Comparison of ENCODE assay signal across 8 cellular contexts in genomic region chr1:155245163-155245524, GRCh38. TPM values are rescaled to one million over a fixed set of nuclear protein-coding genes. Genes with fewer than 3 reads are reported as not detected.
A peak's percentile ranks its signal among the peaks of the same experiment; 100 is the strongest.
DNase-seq lines count a peak whose midpoint lies in the region; ATAC-seq and TF ChIP-seq lines count a peak whose summit lies in the region.

No MANE protein-coding gene starts in this region.

- H3K36me3 Mint-ChIP-seq in Caco-2 (ENCODE audit: insufficient read depth, unreplicated experiment) (peaks cover 17% of the 10 kb centered on the region), endothelial cell (ENCODE audit: low read depth, unreplicated experiment) (peaks cover 15% of the 10 kb centered on the region), osteocyte (ENCODE audit: unreplicated experiment) (peaks cover 7% of the 10 kb centered on the region)

- H3K4me1 ChIP-seq in Caco-2: peaks cover 6% of the 10 kb centered on the region; the same call in 1 of the 2 replicates
- H3K4me1 ChIP-seq in NT2/D1 (ENCODE audit: insufficient read depth, insufficient read length): peaks cover 8% of the 10 kb centered on the region

- H3K27me3 Mint-ChIP-seq in Caco-2 (ENCODE audit: insufficient read depth, unreplicated experiment) (peaks cover 3% of the 10 kb centered on the region), endothelial cell (ENCODE audit: unreplicated experiment) (peaks cover 19% of the 10 kb centered on the region), osteocyte (ENCODE audit: unreplicated experiment) (no peaks in the 10 kb centered on the region)

- peak overlapping the region; percentile 71 for H3K27ac Mint-ChIP-seq in Caco-2 (ENCODE audit: unreplicated experiment)
- H3K27ac Mint-ChIP-seq in endothelial cell (ENCODE audit: unreplicated experiment): peak overlapping the region; percentile 86
- peak overlapping the region; percentile 80 for H3K27ac Mint-ChIP-seq in osteocyte (ENCODE audit: unreplicated experiment)

- POLR2A ChIA-PET in Caco-2 (lab: Charles Lee): interaction anchor here (0.6 to 1.5 kb wide), 3 partner anchors 17 to 28 kb away, joined by 3 to 10 read pairs (median 4); partner anchors contain the start of genes CLK2 and SCAMP3

- H3K9me3 Mint-ChIP-seq in Caco-2 (ENCODE audit: unreplicated experiment) (no peaks in the 10 kb centered on the region), endothelial cell (ENCODE audit: unreplicated experiment) (no peaks in the 10 kb centered on the region), osteocyte (ENCODE audit: unreplicated experiment) (no peaks in the 10 kb centered on the region)

- CTCF ChIA-PET in Caco-2 (lab: Charles Lee): interaction anchor here (1.9 to 2.3 kb wide), 4 partner anchors 28 to 72 kb away, joined by 6 to 10 read pairs (median 8); partner anchors contain the start of genes CLK2 and KRTCAP2

- H3K4me1 Mint-ChIP-seq in Caco-2 (ENCODE audit: low read depth, unreplicated experiment) (peaks cover 24% of the 10 kb centered on the region), endothelial cell (ENCODE audit: unreplicated experiment) (peaks cover 27% of the 10 kb centered on the region), osteocyte (ENCODE audit: unreplicated experiment) (peaks cover 35% of the 10 kb centered on the region)

- intact Hi-C loops in Caco-2 (cut with micrococcal nuclease; ENCODE audit: unreplicated experiment): loop anchor here (1.0 kb wide), 1 partner anchor 28 kb away; the partner anchor contains the start of gene CLK2

- peak overlapping the region; percentile 70 for H3K4me3 ChIP-seq in Caco-2 (ENCODE audit: low read depth, low read length)
- H3K4me3 ChIP-seq in NT2/D1 (ENCODE audit: insufficient read length, low read depth): peak overlapping the region; percentile 22

- BruUV-seq in Caco-2 (replicated peaks; lab: Mats Ljungman, UMichigan): TSS peak; percentile 87

- H3K27me3 ChIP-seq in Caco-2 (replicated peaks; ENCODE audit: control insufficient read depth, insufficient read depth, low read length): no peaks in the 10 kb centered on the region
- H3K27me3 ChIP-seq in NT2/D1 (ENCODE audit: insufficient read depth, insufficient read length): no peaks in the 10 kb centered on the region

- H3K9me3 ChIP-seq in Caco-2: no peaks in the 10 kb centered on the region
- H3K9me3 ChIP-seq in NT2/D1 (ENCODE audit: insufficient read depth, low read length): no peaks in the 10 kb centered on the region

- TF ChIP-seq CTCF in Caco-2 (IDR thresholded peaks at IDR 0.05; ENCODE audit: insufficient read depth in 1 of 2, low read depth in 1 of 2, low read length in 1 of 2, severe bottlenecking in 1 of 2, unreplicated experiment in 1 of 2): no peak
- TF ChIP-seq CTCF in endothelial cell (IDR thresholded peaks at IDR 0.05; ENCODE audit: unreplicated experiment): no peak
- no peak for TF ChIP-seq CTCF in osteocyte (IDR thresholded peaks at IDR 0.05)

- peak overlapping the region; percentile 77 for H3K9ac ChIP-seq in NT2/D1 (ENCODE audit: insufficient read length, low read depth)

- H3K36me3 ChIP-seq in Caco-2 (ENCODE audit: control insufficient read depth, insufficient read depth, low read length) (no peaks in the 10 kb centered on the region), NT2/D1 (ENCODE audit: insufficient read depth, insufficient read length, low read length) (peaks cover 38% of the 10 kb centered on the region)

- no peak for ATAC-seq in GM18517 (IDR thresholded peaks at IDR 0.05; ENCODE audit: unreplicated experiment)
- no peak for ATAC-seq in HG02798 (IDR thresholded peaks at IDR 0.05; ENCODE audit: poor library complexity, unreplicated experiment)

- H3K4me3 Mint-ChIP-seq in Caco-2 (ENCODE audit: unreplicated experiment) (peak overlapping the region; percentile 70), endothelial cell (ENCODE audit: unreplicated experiment) (peak overlapping the region; percentile 92), osteocyte (ENCODE audit: unreplicated experiment) (peak overlapping the region; percentile 72)

- no peak for DNase-seq in Caco-2
- no peak for DNase-seq in NT2/D1 (ENCODE audit: low read depth, low spot score)
- no peak for DNase-seq in endothelial cell (ENCODE audit: low spot score)
- DNase-seq in osteocyte (ENCODE audit: extremely low spot score, unreplicated experiment): no peak
- no peak for DNase-seq in RPMI8226
- no peak for DNase-seq in COR-L47 (lab: John Stamatoyannopoulos, UW)

RNA-seq across cellular contexts. Expression of gene ENTREP3, which starts 10.1 kb away (rescaled TPM):
- total RNA-seq in Caco-2 (2022) (33.1 and 36.6 TPM in 2 replicates), endothelial cell (ENCODE audit: unreplicated experiment) (54.1 TPM), osteocyte (36.6 and 37.6 TPM in 2 replicates)

RNA-seq across cellular contexts. Expression of gene SCAMP3, which starts 17.0 kb away (rescaled TPM):
- total RNA-seq in Caco-2 (2022): 53.4 and 55.9 TPM in 2 replicates
- total RNA-seq in endothelial cell (ENCODE audit: unreplicated experiment): 54.9 TPM
- total RNA-seq in osteocyte: 73.7 and 74.6 TPM in 2 replicates

RNA-seq across cellular contexts. Expression of gene CLK2, which starts 28.2 kb away (rescaled TPM):
- 56.8 and 57.5 TPM in 2 replicates for total RNA-seq in Caco-2 (2022)
- total RNA-seq in endothelial cell (ENCODE audit: unreplicated experiment): 62.8 TPM
- 53.7 and 63.5 TPM in 2 replicates for total RNA-seq in osteocyte

RNA-seq across cellular contexts. Expression of gene HCN3, which starts 32.1 kb away (rescaled TPM):
- 8.0 and 8.8 TPM in 2 replicates for total RNA-seq in Caco-2 (2022)
- 7.3 TPM for total RNA-seq in endothelial cell (ENCODE audit: unreplicated experiment)
- total RNA-seq in osteocyte: 3.7 and 4.1 TPM in 2 replicates

RNA-seq across cellular contexts. Expression of gene MTX1, which starts 36.6 kb away (rescaled TPM):
- total RNA-seq in Caco-2 (2022): 64.9 and 65.3 TPM in 2 replicates
- total RNA-seq in endothelial cell (ENCODE audit: unreplicated experiment): 38.8 TPM
- 31.9 and 33.2 TPM in 2 replicates for total RNA-seq in osteocyte
